Comparison of ENCODE assay signal across 8 cellular contexts in genomic region chr5:169302491-169303118, GRCh38. TPM values are rescaled to one million over a fixed set of nuclear protein-coding genes. Genes with fewer than 3 reads are reported as not detected.
DNase-seq lines count a peak whose midpoint lies in the region; ATAC-seq lines count a peak whose summit lies in the region.

No MANE protein-coding gene starts in this region.

- H3K4me3 Mint-ChIP-seq in stimulated activated naive CD8-positive, alpha-beta T cell treated with anti-CD3 and anti-CD28 coated beads, Interleukin-15, amount 100 ng/mL, for 72 hours: no peak overlapping the region

- no peak overlapping the region for H3K27ac ChIP-seq in epithelial cell of prostate

- H3K27ac Mint-ChIP-seq in stimulated activated naive CD8-positive, alpha-beta T cell treated with anti-CD3 and anti-CD28 coated beads, Interleukin-15, amount 100 ng/mL, for 72 hours: peak overlapping the region in 1 of 2 donors; percentile 8

- no peaks in the 10 kb centered on the region for H3K9me3 Mint-ChIP-seq in stimulated activated naive CD8-positive, alpha-beta T cell treated with anti-CD3 and anti-CD28 coated beads, Interleukin-15, amount 100 ng/mL, for 72 hours

- H3K4me1 Mint-ChIP-seq in stimulated activated naive CD8-positive, alpha-beta T cell treated with anti-CD3 and anti-CD28 coated beads, Interleukin-15, amount 100 ng/mL, for 72 hours: peaks cover 14% of the 10 kb centered on the region

- peaks cover 85% of the 10 kb centered on the region for H3K27me3 Mint-ChIP-seq in stimulated activated naive CD8-positive, alpha-beta T cell treated with anti-CD3 and anti-CD28 coated beads, Interleukin-15, amount 100 ng/mL, for 72 hours

- ATAC-seq in GM18502 (IDR thresholded peaks at IDR 0.05; ENCODE audit: poor library complexity, unreplicated experiment) (peak; percentile 89), HG03025 (IDR thresholded peaks at IDR 0.05; ENCODE audit: low FRiP score, unreplicated experiment) (peak; percentile 68)
- ATAC-seq in stimulated activated naive CD8-positive, alpha-beta T cell treated with anti-CD3 and anti-CD28 coated beads, Interleukin-15, amount 100 ng/mL, for 72 hours: peak; percentile 47

- peak; percentile 79 for DNase-seq in AG20443 (ENCODE audit: low spot score)
- peak; percentile 1 for DNase-seq in NCI-H446 treated with DMSO at 0.1 percent for 48 hours (lab: John Stamatoyannopoulos, UW)
- peak; percentile 7 to 21 for DNase-seq in activated CD4-positive, alpha-beta T cell treated with anti-CD3 and anti-CD28 coated beads, Interleukin-2, amount 50 U/mL, for 4 hours
- peak; percentile 6 for DNase-seq in epithelial cell of prostate (ENCODE audit: low read depth, low spot score)
- peak; percentile 69 for DNase-seq in myocyte (ENCODE audit: low read depth)
- DNase-seq in stimulated activated naive CD8-positive, alpha-beta T cell treated with anti-CD3 and anti-CD28 coated beads, Interleukin-15, amount 100 ng/mL, for 72 hours: peak; percentile 46 to 53

RNA-seq across cellular contexts. Expression of gene SLIT3, which starts 1.7 kb away (rescaled TPM):
- total RNA-seq in myocyte: not detected in 2 replicates
- polyA plus RNA-seq in myocyte (2012): 0.03 TPM

Comparison
In these comparisons a context has a peak if more than half of its experiments do, and no peak if none do; other contexts are left out.
1. DNase-seq: peak in every context shown above with its lines; median percentile 79 in AG20443; 69 in myocyte; 50 in stimulated activated naive CD8-positive, alpha-beta T cell treated with anti-CD3 and anti-CD28 coated beads, Interleukin-15, amount 100 ng/mL, for 72 hours; 14 in activated CD4-positive, alpha-beta T cell treated with anti-CD3 and anti-CD28 coated beads, Interleukin-2, amount 50 U/mL, for 4 hours; 6 in epithelial cell of prostate; 1 in NCI-H446 treated with DMSO at 0.1 percent for 48 hours.